Comparison of ENCODE assay signal across 26 cellular contexts in the genomic region with DNA sequence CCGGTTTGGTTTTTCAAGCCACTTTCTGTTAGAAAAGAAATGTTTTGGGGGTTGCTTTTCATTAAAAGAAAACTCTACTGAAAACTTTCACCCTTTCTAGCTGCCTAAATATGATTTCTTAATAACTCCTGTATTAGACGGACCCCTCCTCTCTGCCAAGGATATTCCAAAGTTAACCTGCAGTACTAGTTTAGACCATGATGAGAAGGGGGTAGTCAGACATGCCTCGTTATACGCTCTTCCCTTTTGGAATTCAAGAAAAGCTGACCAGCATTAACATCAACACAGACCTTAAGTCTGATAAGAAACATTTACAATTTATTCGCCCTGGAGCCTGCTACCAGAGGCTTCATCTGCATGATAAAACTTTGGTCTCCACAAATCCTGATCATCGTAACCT. TPM values are rescaled to one million over a fixed set of nuclear protein-coding genes. Genes with fewer than 3 reads are reported as not detected.
DNase-seq lines count a peak whose midpoint lies in the region; ATAC-seq, FAIRE-seq and TF ChIP-seq lines count a peak whose summit lies in the region.
"Had no signal": no experiment of that assay in that cellular context is flagged by ENCODE, and none has a peak within 500 bp of the region (broad histone marks: within the 10 kb centered on the region; RNA-seq: fewer than 3 reads in every experiment).

No MANE protein-coding gene starts in this region.

- TF ChIP-seq POLR2A in H1 (IDR thresholded peaks at IDR 0.05; ENCODE audit: control extremely low read depth in 1 of 2, low read depth in 2 of 2, low read length in 2 of 2), result no peak

- no peak overlapping the region for H3K4ac ChIP-seq in H9 (ENCODE audit: low read depth, low read length)
- H3K4ac ChIP-seq in H1 (replicated peaks; ENCODE audit: insufficient read length, low read depth, low read length), result no peak overlapping the region
- H3K4ac ChIP-seq in mesendoderm (ENCODE audit: low read depth, low read length), result no peak overlapping the region

- H2BK15ac ChIP-seq in H9 (ENCODE audit: low read depth, low read length), result no peak overlapping the region
- H2BK15ac ChIP-seq in H1 (ENCODE audit: low read length), result no peak overlapping the region
- no peak overlapping the region for H2BK15ac ChIP-seq in mesendoderm (replicated peaks; ENCODE audit: low read depth)

- H3T11ph ChIP-seq in H9 (ENCODE audit: low read length), result no peak overlapping the region

- no peak for ATAC-seq in GM18867 (IDR thresholded peaks at IDR 0.05; ENCODE audit: unreplicated experiment)
- ATAC-seq: CD8-positive, alpha-beta T cell had no signal

- no peak overlapping the region for H4K91ac ChIP-seq in H9 (ENCODE audit: insufficient read length, low read depth, low read length)
- no peak overlapping the region for H4K91ac ChIP-seq in H1 (replicated peaks; ENCODE audit: insufficient read length, low read length)

- no peaks in the 10 kb centered on the region for H3K27me3 ChIP-seq in H9 (ENCODE audit: insufficient read depth, low read length)
- no peaks in the 10 kb centered on the region for H3K27me3 ChIP-seq in NT2/D1 (ENCODE audit: insufficient read depth, insufficient read length)
- no peaks in the 10 kb centered on the region; a peak in 1 of 7 replicates for H3K27me3 ChIP-seq in H1 (replicated peaks in 1 of 4; ENCODE audit: control insufficient read depth in 3 of 4, extremely low read depth in 1 of 4, insufficient read depth in 3 of 4, low read length in 3 of 4)
- no peaks in the 10 kb centered on the region for H3K27me3 ChIP-seq in mesendoderm (ENCODE audit: insufficient read depth, low read length, poor library complexity)
- H3K27me3 ChIP-seq: BLaER1 treated with 17β-estradiol and CSF1 and Interleukin-3, amounts not matched to agents 10 nM and 100 nM had no signal

- H3K9me3 Mint-ChIP-seq in H9, result peaks cover 17 to 24% of the 10 kb centered on the region in 2 experiments
- H3K9me3 Mint-ChIP-seq: CD4-positive, alpha-beta T cell; CD8-positive, alpha-beta T cell had no signal

- no peaks in the 10 kb centered on the region for H3K27me3 Mint-ChIP-seq in H9 (ENCODE audit: low read depth)
- H3K27me3 Mint-ChIP-seq: B cell had no signal

- H3K4me3 Mint-ChIP-seq in H9, result no peak overlapping the region
- H3K4me3 Mint-ChIP-seq: B cell; CD4-positive, alpha-beta T cell; CD8-positive, alpha-beta T cell had no signal

- H3K36me3 Mint-ChIP-seq in H9 (ENCODE audit: insufficient read depth in 1 of 3, low read depth in 3 of 3), result peaks cover 10 to 17% (median 11%) of the 10 kb centered on the region in 3 experiments
- H3K36me3 Mint-ChIP-seq: CD8-positive, alpha-beta T cell had no signal

- H2BK20ac ChIP-seq in H9 (ENCODE audit: low read depth, low read length, poor library complexity, severe bottlenecking) (no peak overlapping the region), H1 (ENCODE audit: low read length) (no peak overlapping the region)

- H3K36me3 ChIP-seq in NT2/D1 (ENCODE audit: insufficient read depth, insufficient read length, low read length) (no peaks in the 10 kb centered on the region), H1 (ENCODE audit: control insufficient read depth in 2 of 4, insufficient read depth in 4 of 4, low read length in 3 of 4) (0 out of 8 replicates have a peak, but pooled peaks cover 0 to 4% (median 0%) of the 10 kb centered on the region in 4 experiments), mesendoderm (ENCODE audit: control insufficient read depth, insufficient read depth, low read length) (no peaks in the 10 kb centered on the region)
- H3K36me3 ChIP-seq: BLaER1 treated with 17β-estradiol and CSF1 and Interleukin-3, amounts not matched to agents 10 nM and 100 nM had no signal

- peak overlapping the region in 2 of 3 experiments; percentile 40; a peak in 3 of 7 replicates for H3K27ac Mint-ChIP-seq in H9
- H3K27ac Mint-ChIP-seq: B cell; CD4-positive, alpha-beta T cell; CD8-positive, alpha-beta T cell had no signal

- TF ChIP-seq CTCF in H9 (conservative IDR thresholded peaks at IDR 0.05) (no peak), H1 (IDR thresholded peaks at IDR 0.05; ENCODE audit: control extremely low read depth in 1 of 3, insufficient read depth in 1 of 3, low read depth in 1 of 3, low read length in 3 of 3) (no peak)

- peak; percentile 28 for FAIRE-seq in H1 (lab: Jason Lieb, UNC)
- FAIRE-seq: A204.1, D721Med, G401.6 had no signal

- H2AFZ ChIP-seq in H9 (ENCODE audit: low read length) (no peak overlapping the region), H1 (ENCODE audit: low read length) (no peak overlapping the region)

- no peak overlapping the region for H3K27ac ChIP-seq in H9 (ENCODE audit: insufficient read length, low read depth, low read length)
- no peak overlapping the region for H3K27ac ChIP-seq in H1 (ENCODE audit: low read depth, low read length)
- H3K27ac ChIP-seq in mesendoderm (ENCODE audit: low read depth, low read length), result no peak overlapping the region
- H3K27ac ChIP-seq: BLaER1 treated with 17β-estradiol and CSF1 and Interleukin-3, amounts not matched to agents 10 nM and 100 nM; C4-2B had no signal

- no CpG with 5 or more reads among the region's 6 CpGs for WGBS in H9 (ENCODE audit: extremely low coverage, insufficient read length, low lambda C conversion rate)
- WGBS in H1 (ENCODE audit: extremely low coverage in 1 of 2, insufficient coverage in 1 of 2, insufficient read length in 1 of 2, insufficient replicate concordance in 2 of 2, low coverage in 1 of 2, low lambda C conversion rate in 2 of 2, missing lambda C conversion rate in 1 of 2), 2 experiments, result 75% methylated on average over 6 of the region's 6 CpGs; no CpG with 5 or more reads in 1 of the 2 experiments
- WGBS in mesendoderm (ENCODE audit: extremely low coverage, insufficient coverage, low lambda C conversion rate), result no CpG with 5 or more reads among the region's 6 CpGs

- H4K5ac ChIP-seq in H9 (ENCODE audit: insufficient read length, low read depth, low read length) (no peak overlapping the region), H1 (ENCODE audit: insufficient read length, low read depth, low read length) (no peak overlapping the region), mesendoderm (ENCODE audit: low read length) (no peak overlapping the region)

- H3K4me1 Mint-ChIP-seq in H9, result peaks cover 22 to 25% of the 10 kb centered on the region in 2 experiments
- H3K4me1 Mint-ChIP-seq: B cell had no signal

- H2BK12ac ChIP-seq in H9 (ENCODE audit: insufficient read length, low read depth, low read length), result no peak overlapping the region
- H2BK12ac ChIP-seq in H1 (ENCODE audit: low read depth, low read length), result no peak overlapping the region

- no peak overlapping the region for H4K8ac ChIP-seq in H9 (replicated peaks; ENCODE audit: insufficient read length, low read depth, low read length)
- no peak overlapping the region for H4K8ac ChIP-seq in H1 (ENCODE audit: extremely low read depth, insufficient read depth, low read length)
- H4K8ac ChIP-seq in mesendoderm (ENCODE audit: low read depth, low read length), result no peak overlapping the region

- H3K79me1 ChIP-seq in H9 (ENCODE audit: insufficient read depth, low read depth, low read length, poor library complexity, severe bottlenecking), result no peaks in the 10 kb centered on the region
- no peaks in the 10 kb centered on the region for H3K79me1 ChIP-seq in H1 (ENCODE audit: low read depth, low read length)
- H3K79me1 ChIP-seq in mesendoderm (ENCODE audit: low read length), result no peaks in the 10 kb centered on the region

- H3K23me2 ChIP-seq in H9 (ENCODE audit: insufficient read length, low read depth, low read length, poor library complexity, severe bottlenecking), result no peaks in the 10 kb centered on the region
- H3K23me2 ChIP-seq in H1 (ENCODE audit: low read depth, low read length), result no peaks in the 10 kb centered on the region

- H3K79me2 ChIP-seq in H9 (ENCODE audit: insufficient read depth, low read length) (no peaks in the 10 kb centered on the region), H1 (ENCODE audit: control insufficient read depth in 1 of 2, insufficient read depth in 2 of 2, low read length in 2 of 2) (no peaks in the 10 kb centered on the region), mesendoderm (ENCODE audit: control insufficient read depth, insufficient read depth, low read length) (no peaks in the 10 kb centered on the region)

- no peak overlapping the region for H3K14ac ChIP-seq in H9 (ENCODE audit: insufficient read depth, low read length)
- no peak overlapping the region for H3K14ac ChIP-seq in H1 (ENCODE audit: insufficient read length)

- H3K4me1 ChIP-seq in H9 (ENCODE audit: insufficient read depth, low read length) (peaks cover 7% of the 10 kb centered on the region; the same call in 1 of the 2 replicates), NT2/D1 (ENCODE audit: insufficient read depth, insufficient read length) (no peaks in the 10 kb centered on the region), H1 (replicated peaks in 1 of 4; ENCODE audit: control insufficient read depth in 3 of 4, insufficient read depth in 4 of 4, low read length in 3 of 4) (no peaks in the 10 kb centered on the region; a peak in 3 of 7 replicates), mesendoderm (ENCODE audit: control insufficient read depth, low read depth, low read length) (no peaks in the 10 kb centered on the region)
- H3K4me1 ChIP-seq: Caco-2 had no signal

- no peak overlapping the region for H2BK5ac ChIP-seq in H9 (ENCODE audit: insufficient read length, low read length)
- no peak overlapping the region for H2BK5ac ChIP-seq in H1 (ENCODE audit: low read depth, low read length)
- no peak overlapping the region for H2BK5ac ChIP-seq in mesendoderm (ENCODE audit: low read length)

- H3K9me3 ChIP-seq in H9 (ENCODE audit: control insufficient read depth, low read depth, low read length), result peaks cover 10% of the 10 kb centered on the region
- H3K9me3 ChIP-seq in NT2/D1 (ENCODE audit: insufficient read depth, low read length), result peaks cover 23% of the 10 kb centered on the region
- peaks cover 8% of the 10 kb centered on the region in 2 experiments; a peak in 2 of 4 replicates for H3K9me3 ChIP-seq in H1 (ENCODE audit: insufficient read depth in 2 of 2, low read depth in 1 of 2, low read length in 1 of 2)
- H3K9me3 ChIP-seq: Caco-2 had no signal

- no peak overlapping the region for H3K4me2 ChIP-seq in H9 (ENCODE audit: insufficient read depth, insufficient read length, low read length)
- H3K4me2 ChIP-seq in H1 (ENCODE audit: insufficient read depth in 1 of 2, low read depth in 2 of 2, low read length in 2 of 2), result no peak overlapping the region
- no peak overlapping the region for H3K4me2 ChIP-seq in mesendoderm (ENCODE audit: low read length)
- H3K4me2 ChIP-seq: BLaER1 treated with 17β-estradiol and CSF1 and Interleukin-3, amounts not matched to agents 10 nM and 100 nM had no signal

- H4K20me1 ChIP-seq in H9 (ENCODE audit: control insufficient read depth, insufficient read depth, insufficient read length) (no peaks in the 10 kb centered on the region), H1 (replicated peaks in 1 of 2; ENCODE audit: control insufficient read depth in 1 of 2, insufficient read depth in 2 of 2, low read length in 2 of 2) (no peaks in the 10 kb centered on the region)
- H4K20me1 ChIP-seq: BLaER1 treated with 17β-estradiol and CSF1 and Interleukin-3, amounts not matched to agents 10 nM and 100 nM had no signal

- H3K56ac ChIP-seq in H9 (ENCODE audit: insufficient read length, low read depth, low read length) (no peak overlapping the region), H1 (replicated peaks; ENCODE audit: insufficient read length, low read depth, low read length) (no peak overlapping the region), mesendoderm (ENCODE audit: low read length) (no peak overlapping the region)

- no peak overlapping the region for H3K9ac ChIP-seq in H9 (ENCODE audit: extremely low read depth, insufficient read length, low read length)
- H3K9ac ChIP-seq in NT2/D1 (ENCODE audit: insufficient read length, low read depth), result no peak overlapping the region
- H3K9ac ChIP-seq in H1 (replicated peaks in 1 of 4; ENCODE audit: extremely low read depth in 1 of 4, low read depth in 3 of 4, low read length in 3 of 4), result no peak overlapping the region
- no peak overlapping the region for H3K9ac ChIP-seq in mesendoderm (ENCODE audit: low read length)
- H3K9ac ChIP-seq: BLaER1 treated with 17β-estradiol and CSF1 and Interleukin-3, amounts not matched to agents 10 nM and 100 nM had no signal

- CTCF ChIA-PET in H1 (lab: Charles Lee; ENCODE audit: partially characterized antibody), result interaction anchor here (0.7 to 1.3 kb wide), 4 partner anchors 19 to 280 kb away, joined by 3 to 4 read pairs (median 3); no protein-coding TSS in a partner anchor

- no peak for TF ChIP-seq RAD21 in H1 (IDR thresholded peaks at IDR 0.05 in 1 of 2, conservative IDR thresholded peaks at IDR 0.05 in 1 of 2; ENCODE audit: low read depth in 2 of 2, low read length in 2 of 2)

- DNase-seq in H9 (no peak), NT2/D1 (ENCODE audit: low read depth, low spot score) (peak; percentile 5), H1 (ENCODE audit: low read depth in 1 of 2, low spot score in 2 of 2) (no peak), mesendoderm (peak; percentile 37), AG20443 (ENCODE audit: low spot score) (no peak), NCI-H2107 (lab: John Stamatoyannopoulos, UW) (no peak)
- no peak for DNase-seq in NK-92 treated with Interleukin-12 subunit alpha and Interleukin-12 subunit beta, amount 100 ng/mL, for 24 hours (lab: John Stamatoyannopoulos, UW)
- DNase-seq: 8988T; ACHN; AML-193; Caco-2; Calu3; CD4-positive, alpha-beta T cell; CD8-positive, alpha-beta T cell; DMS79 treated with DMSO at 0.1 percent for 48 hours; GF-D8 had no signal

- H2AK5ac ChIP-seq in H9 (ENCODE audit: insufficient read length, low read length) (no peak overlapping the region), H1 (ENCODE audit: low read depth, low read length) (no peak overlapping the region), mesendoderm (ENCODE audit: low read length) (no peak overlapping the region)

- no peak overlapping the region for H2BK120ac ChIP-seq in H9 (ENCODE audit: low read depth, low read length, poor library complexity, severe bottlenecking)
- no peak overlapping the region for H2BK120ac ChIP-seq in H1 (replicated peaks; ENCODE audit: low read depth, low read length)
- no peak overlapping the region for H2BK120ac ChIP-seq in mesendoderm (ENCODE audit: low read depth, low read length)

- H3K4me3 ChIP-seq in NT2/D1 (ENCODE audit: insufficient read length, low read depth) (no peak overlapping the region), H1 (ENCODE audit: extremely low read depth in 1 of 4, insufficient read depth in 2 of 4, low read depth in 3 of 4, low read length in 4 of 4) (no peak overlapping the region), mesendoderm (ENCODE audit: low read length) (no peak overlapping the region)
- H3K4me3 ChIP-seq: BLaER1 treated with 17β-estradiol and CSF1 and Interleukin-3, amounts not matched to agents 10 nM and 100 nM had no signal

- POLR2A ChIA-PET in H1 (lab: Charles Lee; ENCODE audit: partially characterized antibody), result no interaction called here

- no peak for TF ChIP-seq EP300 in H1 (IDR thresholded peaks at IDR 0.05; ENCODE audit: borderline replicate concordance in 1 of 2, low read depth in 2 of 2, low read length in 2 of 2)

- no peak overlapping the region for H3K23ac ChIP-seq in H9 (ENCODE audit: insufficient read length, low read depth, low read length)
- H3K23ac ChIP-seq in H1 (ENCODE audit: insufficient read length), result no peak overlapping the region
- H3K23ac ChIP-seq in mesendoderm (ENCODE audit: low read length), result no peak overlapping the region

- H3K18ac ChIP-seq in H9 (ENCODE audit: insufficient read length, low read depth, low read length) (no peak overlapping the region), H1 (ENCODE audit: extremely low read depth, low read length) (no peak overlapping the region), mesendoderm (ENCODE audit: low read length) (no peak overlapping the region)

RNA-seq across cellular contexts. Expression of a gene that starts 16.0 kb away (rescaled TPM):
- not detected in 2 replicates for total RNA-seq in H9 (2021)
- not detected in 2 replicates for total RNA-seq in H1 (2021; fragmentation: NEBNext Ultra II Directional; extraction: Animal tissue kit (Norgen Biotek cat#: 25700))
- not detected in 2 replicates for polyA plus RNA-seq in H1 (2011; rRNA removed)
- polyA plus RNA-seq in H1 (2011; cell fraction: cytosol; rRNA removed), result not detected
- not detected for polyA plus RNA-seq in H1 (2011; cell fraction: nucleus; rRNA removed)
- polyA plus RNA-seq in H1 (2012, experiment 1 of 2), result not detected in 4 replicates
- not detected for polyA plus RNA-seq in H1 (2012, experiment 2 of 2)
- polyA plus RNA-seq in H1 (2013, experiment 1 of 2), result 0.06 TPM
- polyA plus RNA-seq in H1 (2013, experiment 2 of 2), result 0.04 TPM
- 0.12 TPM in 1 of 2 replicates, not detected in the other for polyA minus RNA-seq in H1 (2011; rRNA and poly(A)+ RNA removed)
- not detected for polyA minus RNA-seq in H1 (2011; cell fraction: cytosol; rRNA and poly(A)+ RNA removed)
- polyA minus RNA-seq in H1 (2011; cell fraction: nucleus; rRNA and poly(A)+ RNA removed), result not detected
- polyA plus RNA-seq in mesendoderm (2013, experiment 1 of 2), result 0.08 TPM
- 0.14 TPM for polyA plus RNA-seq in mesendoderm (2013, experiment 2 of 2)
- total RNA-seq: A673; B cell; Caco-2; Calu3; CD4-positive, alpha-beta T cell; CD8-positive, alpha-beta T cell had no signal
- polyA plus RNA-seq: AG04450, BJ had no signal

Comparison
In these comparisons a context has a peak if more than half of its experiments do, and no peak if none do; other contexts are left out.
1. DNase-seq: peak in NT2/D1 (single experiment) and mesendoderm (single experiment); none in H9 (single experiment), H1 (0 of 2), AG20443 (single experiment), NK-92 treated with Interleukin-12 subunit alpha and Interleukin-12 subunit beta, amount 100 ng/mL, for 24 hours (single experiment) and NCI-H2107 (single experiment).